Comparison of ENCODE assay signal across 26 cellular contexts in genomic region chr9:137648396-137648795, GRCh38. TPM values are rescaled to one million over a fixed set of nuclear protein-coding genes. Genes with fewer than 3 reads are reported as not detected.
DNase-seq lines count a peak whose midpoint lies in the region; ATAC-seq, FAIRE-seq and TF ChIP-seq lines count a peak whose summit lies in the region.
"Had no signal": no experiment of that assay in that cellular context is flagged by ENCODE, and none has a peak within 500 bp of the region (broad histone marks: within the 10 kb centered on the region; RNA-seq: fewer than 3 reads in every experiment).

No MANE protein-coding gene starts in this region.

- H3K27ac ChIP-seq in astrocyte (ENCODE audit: low read depth, low read length), result no peak overlapping the region
- H3K27ac ChIP-seq in effector memory CD4-positive, alpha-beta T cell (ENCODE audit: insufficient read depth, low read length, poor library complexity, severe bottlenecking), result no peak overlapping the region
- H3K27ac ChIP-seq: A549, hepatocyte, parathyroid adenoma, sigmoid colon had no signal

- H3K79me2 ChIP-seq in astrocyte (ENCODE audit: insufficient read depth, low read length), result peaks cover 92% of the 10 kb centered on the region

- TF ChIP-seq CTCF in astrocyte (IDR thresholded peaks at IDR 0.05; ENCODE audit: insufficient read depth, low read depth, low read length) (no peak), fibroblast of pulmonary artery (IDR thresholded peaks at IDR 0.05; ENCODE audit: low read length, missing control alignments) (no peak)

- no peak overlapping the region for H3K4me3 Mint-ChIP-seq in astrocyte (ENCODE audit: unreplicated experiment)
- H3K4me3 Mint-ChIP-seq: activated naive CD4-positive, alpha-beta T cell treated with anti-CD3 and anti-CD28 coated beads for 36 hours; activated T-cell treated with anti-CD3 and anti-CD28 coated beads, Interleukin-2, amount 50 U/mL, for 4 hours; nephron; type B pancreatic cell had no signal

- H3K4me3 ChIP-seq in astrocyte (ENCODE audit: insufficient read depth, low read depth, low read length) (no peak overlapping the region), fibroblast of pulmonary artery (replicated peaks; ENCODE audit: low read depth, low read length) (no peak overlapping the region)
- H3K4me3 ChIP-seq in effector memory CD4-positive, alpha-beta T cell (ENCODE audit: insufficient read depth, low read depth, low read length, poor library complexity, severe bottlenecking), result no peak overlapping the region
- H3K4me3 ChIP-seq: A549, HAP-1, hepatocyte, sigmoid colon had no signal

- no peaks in the 10 kb centered on the region for H3K27me3 Mint-ChIP-seq in astrocyte (ENCODE audit: low read depth, unreplicated experiment)
- H3K27me3 Mint-ChIP-seq: dendritic cell treated with granulocyte-macrophage colony-stimulating factor and Interleukin-4, amounts not matched to agents 40 ng/mL and 50 ng/mL, for 4 days; type B pancreatic cell had no signal

- no peaks in the 10 kb centered on the region for H3K4me1 ChIP-seq in astrocyte (ENCODE audit: insufficient read depth, low read length)
- H3K4me1 ChIP-seq in effector memory CD4-positive, alpha-beta T cell (ENCODE audit: control insufficient read depth, insufficient read depth, low read length, poor library complexity, severe bottlenecking), result no peaks in the 10 kb centered on the region
- H3K4me1 ChIP-seq: A549, Caco-2, HAP-1, parathyroid adenoma had no signal

- H3K9me3 ChIP-seq in astrocyte (ENCODE audit: insufficient read depth, low read depth, low read length), result no peaks in the 10 kb centered on the region
- no peaks in the 10 kb centered on the region for H3K9me3 ChIP-seq in effector memory CD4-positive, alpha-beta T cell (ENCODE audit: control insufficient read depth, low read length)
- H3K9me3 ChIP-seq: A549, Caco-2, HAP-1, sigmoid colon had no signal

- no peak overlapping the region for H3K4me2 ChIP-seq in astrocyte (ENCODE audit: low read length)
- H3K4me2 ChIP-seq: A549, hepatocyte had no signal

- peaks cover 1% of the 10 kb centered on the region for H3K4me1 Mint-ChIP-seq in astrocyte (ENCODE audit: low read depth, unreplicated experiment)

- no peak overlapping the region for H3K27ac Mint-ChIP-seq in astrocyte (ENCODE audit: unreplicated experiment)
- H3K27ac Mint-ChIP-seq: activated naive CD4-positive, alpha-beta T cell treated with anti-CD3 and anti-CD28 coated beads for 36 hours; nephron; type B pancreatic cell had no signal

- ATAC-seq in sciatic nerve (peak; percentile 32), left ventricle myocardium superior (no peak), GM19397 (IDR thresholded peaks at IDR 0.05; ENCODE audit: unreplicated experiment) (no peak)
- ATAC-seq: A549; activated T-cell treated with anti-CD3 and anti-CD28 coated beads, Interleukin-2, amount 50 U/mL, for 4 hours; SK-N-SH treated with all-trans-retinoic acid at 6 μM for 48 hours had no signal

- no peaks in the 10 kb centered on the region for H3K27me3 ChIP-seq in astrocyte (ENCODE audit: insufficient read depth, low read length)
- H3K27me3 ChIP-seq in effector memory CD4-positive, alpha-beta T cell (replicated peaks; ENCODE audit: control insufficient read depth, insufficient read depth, low read length, poor library complexity, severe bottlenecking), result no peaks in the 10 kb centered on the region
- H3K27me3 ChIP-seq: hepatocyte, sigmoid colon had no signal

- H3K9ac ChIP-seq in astrocyte (ENCODE audit: low read length), result no peak overlapping the region
- H3K9ac ChIP-seq: parathyroid adenoma had no signal

- H4K20me1 ChIP-seq in astrocyte (ENCODE audit: insufficient read depth, low read length), result peaks cover 86% of the 10 kb centered on the region

- DNase-seq in Daoy (ENCODE audit: low read depth) (peak; percentile 28), astrocyte (ENCODE audit: low read depth) (peak; percentile 26), fibroblast of pulmonary artery (ENCODE audit: low read depth) (peak; percentile 30), sciatic nerve (ENCODE audit: low spot score) (no peak), left ventricle myocardium superior (no peak), NCI-H1436 treated with DMSO at 0.1 percent for 48 hours (lab: John Stamatoyannopoulos, UW) (no peak)
- DNase-seq in effector memory CD4-positive, alpha-beta T cell, result no peak
- DNase-seq: activated CD4-positive, alpha-beta T cell treated with anti-CD3 and anti-CD28 coated beads for 48 hours; activated naive CD4-positive, alpha-beta T cell treated with anti-CD3 and anti-CD28 coated beads for 36 hours; activated T-cell treated with anti-CD3 and anti-CD28 coated beads, Interleukin-2, amount 50 U/mL, for 4 hours; amniotic stem cell; midbrain; NCI-H1092; NCI-H2029; sigmoid colon had no signal

- peaks cover 14% of the 10 kb centered on the region for H3K36me3 Mint-ChIP-seq in astrocyte (ENCODE audit: low read depth, unreplicated experiment)

- H3K9me3 Mint-ChIP-seq in astrocyte (ENCODE audit: unreplicated experiment), result no peaks in the 10 kb centered on the region
- H3K9me3 Mint-ChIP-seq: activated naive CD4-positive, alpha-beta T cell treated with anti-CD3 and anti-CD28 coated beads for 36 hours; activated T-cell treated with anti-CD3 and anti-CD28 coated beads, Interleukin-2, amount 50 U/mL, for 4 hours; dendritic cell treated with granulocyte-macrophage colony-stimulating factor and Interleukin-4, amounts not matched to agents 40 ng/mL and 50 ng/mL, for 4 days; nephron; type B pancreatic cell had no signal

- intact Hi-C loops in sciatic nerve (cut with DNase I), result no loop called here
- intact Hi-C loops in left ventricle myocardium superior (cut with micrococcal nuclease), result no loop called here

- H2AFZ ChIP-seq in astrocyte (ENCODE audit: low read depth, low read length), result no peak overlapping the region
- H2AFZ ChIP-seq: hepatocyte, parathyroid adenoma had no signal

- FAIRE-seq in astrocyte (lab: Jason Lieb, UNC), result no peak
- FAIRE-seq: A549, islet of Langerhans had no signal

- no peaks in the 10 kb centered on the region for H3K36me3 ChIP-seq in astrocyte (ENCODE audit: insufficient read depth, low read length)
- peaks cover 14% of the 10 kb centered on the region for H3K36me3 ChIP-seq in effector memory CD4-positive, alpha-beta T cell (ENCODE audit: control insufficient read depth, insufficient read depth, low read length)

RNA-seq across cellular contexts. Expression of gene EHMT1, which starts 29.6 kb away (rescaled TPM):
- 36.8 and 51.9 TPM in 2 replicates for total RNA-seq in Daoy (2014; rRNA removed; shearing (Covaris generic))
- total RNA-seq in astrocyte (56.4 and 64.5 TPM in 2 replicates), sciatic nerve (104 TPM), left ventricle myocardium superior (37.0 TPM)

RNA-seq across cellular contexts. Expression of gene ARRDC1, which starts 42.9 kb away (rescaled TPM):
- 11.5 and 11.6 TPM in 2 replicates for total RNA-seq in Daoy (2014; rRNA removed; shearing (Covaris generic))
- total RNA-seq in astrocyte, result 13.9 and 14.2 TPM in 2 replicates
- total RNA-seq in sciatic nerve, result 30.6 TPM
- total RNA-seq in left ventricle myocardium superior, result 17.3 TPM

RNA-seq across cellular contexts. Expression of gene ZMYND19, which starts 58.1 kb away (rescaled TPM):
- 55.7 and 64.5 TPM in 2 replicates for total RNA-seq in Daoy (2014; rRNA removed; shearing (Covaris generic))
- total RNA-seq in astrocyte, result 31.1 and 34.0 TPM in 2 replicates
- total RNA-seq in sciatic nerve, result 15.6 TPM
- total RNA-seq in left ventricle myocardium superior, result 11.6 TPM

Comparison
In these comparisons a context has a peak if more than half of its experiments do, and no peak if none do; other contexts are left out.
1. DNase-seq: peak in Daoy (single experiment), astrocyte (single experiment) and fibroblast of pulmonary artery (single experiment); none in sciatic nerve (single experiment), left ventricle myocardium superior (single experiment), effector memory CD4-positive, alpha-beta T cell (0 of 3) and NCI-H1436 treated with DMSO at 0.1 percent for 48 hours (single experiment).